ENCODE assay signal across 11 cellular contexts in the genomic region with DNA sequence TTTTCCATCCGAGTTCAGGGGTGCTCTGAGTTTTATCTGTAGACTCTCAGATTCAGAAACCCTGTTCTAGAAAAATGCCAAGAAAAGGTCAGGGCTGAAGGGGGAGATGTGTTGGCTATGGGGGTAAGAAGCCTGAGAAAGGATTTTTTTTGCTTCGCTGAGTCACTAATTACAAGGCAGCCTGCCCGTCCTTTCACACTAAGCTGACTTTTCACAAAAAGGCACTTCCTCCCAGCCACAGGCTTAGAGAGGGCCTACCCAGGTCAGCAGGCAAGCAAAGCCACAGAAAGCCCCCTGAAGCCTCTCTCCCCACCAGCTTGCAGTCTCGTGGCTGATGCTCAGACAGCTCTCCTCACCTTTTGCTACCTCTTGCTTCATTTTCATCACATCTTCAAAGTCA.
DNase-seq lines count a peak whose midpoint lies in the region; ATAC-seq and TF ChIP-seq lines count a peak whose summit lies in the region.
"Had no signal": no experiment of that assay in that cellular context is flagged by ENCODE, and none has a peak within 500 bp of the region (broad histone marks: within the 10 kb centered on the region; RNA-seq: fewer than 3 reads in every experiment).

No MANE protein-coding gene starts in this region.

- no peaks in the 10 kb centered on the region for H3K9me3 ChIP-seq in MM.1S (replicated peaks; ENCODE audit: insufficient read depth, low read length)

- H3K27ac ChIP-seq in MM.1S (ENCODE audit: low read length), result no peak overlapping the region

- no peak overlapping the region for H3K9ac ChIP-seq in MM.1S (ENCODE audit: low read length)

- no peaks in the 10 kb centered on the region for H3K36me3 Mint-ChIP-seq in neural crest cell (ENCODE audit: low read depth)
- H3K36me3 Mint-ChIP-seq: activated naive CD4-positive, alpha-beta T cell treated with anti-CD3 and anti-CD28 coated beads, Interleukin-2, amount 10 ng/mL, durations not matched to agents 7 days and 5 days had no signal

- no peaks in the 10 kb centered on the region for H3K27me3 ChIP-seq in MM.1S (replicated peaks; ENCODE audit: insufficient read depth, low read length)

- no peaks in the 10 kb centered on the region for H3K79me2 ChIP-seq in MM.1S (ENCODE audit: low read length)

- H3K36me3 ChIP-seq in MM.1S (replicated peaks; ENCODE audit: insufficient read depth, low read length), result no peaks in the 10 kb centered on the region

- H3K4me1 Mint-ChIP-seq in neural crest cell, result peaks cover 24% of the 10 kb centered on the region
- H3K4me1 Mint-ChIP-seq: activated naive CD4-positive, alpha-beta T cell treated with anti-CD3 and anti-CD28 coated beads, Interleukin-2, amount 10 ng/mL, durations not matched to agents 7 days and 5 days had no signal

- H3F3A ChIP-seq in MM.1S (ENCODE audit: insufficient read depth, low read length), result no peaks in the 10 kb centered on the region

- H2AFZ ChIP-seq in MM.1S (ENCODE audit: low read length), result peak overlapping the region; percentile 44

- no peaks in the 10 kb centered on the region for H3K9me2 ChIP-seq in MM.1S (replicated peaks; ENCODE audit: insufficient read depth, low read length)

- ATAC-seq in GM19328 (IDR thresholded peaks at IDR 0.05; ENCODE audit: unreplicated experiment), result no peak

- H3K4me3 ChIP-seq in GM12865 (ENCODE audit: low read depth, low read length) (no peak overlapping the region), MM.1S (ENCODE audit: low read length) (no peak overlapping the region), choroid plexus epithelial cell (ENCODE audit: low read depth, low read length) (no peak overlapping the region)

- H4K20me1 ChIP-seq in MM.1S (ENCODE audit: insufficient read depth, low read length), result no peaks in the 10 kb centered on the region

- DNase-seq in GM12865 (ENCODE audit: low read depth) (peak; percentile 71), MM.1S (no peak), choroid plexus epithelial cell (ENCODE audit: low read depth) (peak; percentile 71), neural crest cell (ENCODE audit: low read depth, low spot score) (peak; percentile 18), NCI-H187 (lab: John Stamatoyannopoulos, UW) (no peak), activated T-cell treated with anti-CD3 and anti-CD28 coated beads for 4 hours (no peak), DMS114 treated with DMSO at 0.1 percent for 48 hours (lab: John Stamatoyannopoulos, UW; ENCODE audit: unreplicated experiment) (no peak)
- DNase-seq: activated naive CD4-positive, alpha-beta T cell treated with anti-CD3 and anti-CD28 coated beads, Interleukin-2, amount 10 ng/mL, durations not matched to agents 7 days and 5 days; DMS153; KG1 had no signal

- no peaks in the 10 kb centered on the region for H3K27me3 Mint-ChIP-seq in neural crest cell (ENCODE audit: low read depth)

- no peaks in the 10 kb centered on the region for H3K9me3 Mint-ChIP-seq in neural crest cell
- H3K9me3 Mint-ChIP-seq: activated naive CD4-positive, alpha-beta T cell treated with anti-CD3 and anti-CD28 coated beads, Interleukin-2, amount 10 ng/mL, durations not matched to agents 7 days and 5 days had no signal

- H3K4me3 Mint-ChIP-seq in neural crest cell, result no peak overlapping the region
- H3K4me3 Mint-ChIP-seq: activated naive CD4-positive, alpha-beta T cell treated with anti-CD3 and anti-CD28 coated beads, Interleukin-2, amount 10 ng/mL, durations not matched to agents 7 days and 5 days had no signal

- peak overlapping the region; percentile 72 for H3K27ac Mint-ChIP-seq in neural crest cell (ENCODE audit: unreplicated experiment)
- H3K27ac Mint-ChIP-seq: activated naive CD4-positive, alpha-beta T cell treated with anti-CD3 and anti-CD28 coated beads, Interleukin-2, amount 10 ng/mL, durations not matched to agents 7 days and 5 days had no signal

- H3K4me2 ChIP-seq in MM.1S (ENCODE audit: low read depth, low read length), result no peak overlapping the region

- TF ChIP-seq CTCF in GM12865 (IDR thresholded peaks at IDR 0.05; ENCODE audit: insufficient read depth, low read depth, low read length, missing control alignments), result no peak
- TF ChIP-seq CTCF in MM.1S (IDR thresholded peaks at IDR 0.05; ENCODE audit: low read length), result no peak
- no peak for TF ChIP-seq CTCF in choroid plexus epithelial cell (conservative IDR thresholded peaks at IDR 0.05; ENCODE audit: low read depth, low read length)
- TF ChIP-seq CTCF in neural crest cell (conservative IDR thresholded peaks at IDR 0.05), result no peak

- H3K4me1 ChIP-seq in MM.1S (ENCODE audit: low read length), result peaks cover 8% of the 10 kb centered on the region

Comparison
In these comparisons a context has a peak if more than half of its experiments do, and no peak if none do; other contexts are left out.
1. DNase-seq: peak in GM12865 (single experiment), choroid plexus epithelial cell (single experiment) and neural crest cell (single experiment); none in MM.1S (single experiment), NCI-H187 (0 of 2), activated T-cell treated with anti-CD3 and anti-CD28 coated beads for 4 hours (single experiment) and DMS114 treated with DMSO at 0.1 percent for 48 hours (single experiment).